In genomic region chr5:181170237-181170830, GRCh38 we compare ENCODE assay signal across 10 cellular contexts. TPM values are rescaled to one million over a fixed set of nuclear protein-coding genes. Genes with fewer than 3 reads are reported as not detected.
DNase-seq lines count a peak whose midpoint lies in the region; ATAC-seq and TF ChIP-seq lines count a peak whose summit lies in the region.
"Had no signal": no experiment of that assay in that cellular context is flagged by ENCODE, and none has a peak within 500 bp of the region (broad histone marks: within the 10 kb centered on the region; RNA-seq: fewer than 3 reads in every experiment).

No MANE protein-coding gene starts in this region.

- no peak for ATAC-seq in CD4-positive, CD25-positive, alpha-beta regulatory T cell (ENCODE audit: low read depth in 2 of 2)
- no peak for ATAC-seq in activated naive CD8-positive, alpha-beta T cell treated with anti-CD3 and anti-CD28 coated beads, Interleukin-2, amount 10 ng/mL, durations not matched to agents 7 days and 5 days (ENCODE audit: low read depth)

- TF ChIP-seq CTCF in HEK293 (tag by site-specific recombination; IDR thresholded peaks at IDR 0.05) = no peak

- peak overlapping the region in 2 of 3 donors; percentile 11 to 94 for H3K27ac Mint-ChIP-seq in CD4-positive, CD25-positive, alpha-beta regulatory T cell
- peak overlapping the region; percentile 82 for H3K27ac Mint-ChIP-seq in activated naive CD8-positive, alpha-beta T cell treated with anti-CD3 and anti-CD28 coated beads, Interleukin-2, amount 10 ng/mL, durations not matched to agents 7 days and 5 days

- no peak for DNase-seq in CD4-positive, CD25-positive, alpha-beta regulatory T cell
- no peak for DNase-seq in activated naive CD8-positive, alpha-beta T cell treated with anti-CD3 and anti-CD28 coated beads, Interleukin-2, amount 10 ng/mL, durations not matched to agents 7 days and 5 days
- DNase-seq in left kidney (ENCODE audit: low read depth, low spot score) (peak; percentile 45), NCI-H146 (lab: John Stamatoyannopoulos, UW) (no peak), nucleus accumbens (lab: John Stamatoyannopoulos, UW) (no peak), SW 1271 (lab: John Stamatoyannopoulos, UW) (no peak), NCI-H2171 (lab: John Stamatoyannopoulos, UW) (no peak)

- peaks cover 86% of the 10 kb centered on the region for H3K27me3 Mint-ChIP-seq in CD4-positive, CD25-positive, alpha-beta regulatory T cell
- peaks cover 18% of the 10 kb centered on the region for H3K27me3 Mint-ChIP-seq in activated naive CD8-positive, alpha-beta T cell treated with anti-CD3 and anti-CD28 coated beads, Interleukin-2, amount 10 ng/mL, durations not matched to agents 7 days and 5 days

- peaks cover 0 to 7% (median 0%) of the 10 kb centered on the region in 7 donors for H3K9me3 Mint-ChIP-seq in CD4-positive, CD25-positive, alpha-beta regulatory T cell
- H3K9me3 Mint-ChIP-seq in activated naive CD8-positive, alpha-beta T cell treated with anti-CD3 and anti-CD28 coated beads, Interleukin-2, amount 10 ng/mL, durations not matched to agents 7 days and 5 days = no peaks in the 10 kb centered on the region

- H3K4me1 ChIP-seq in CD4-positive, CD25-positive, alpha-beta regulatory T cell (ENCODE audit: control insufficient read depth, insufficient read depth, low read length, poor library complexity, severe bottlenecking) = peaks cover 9% of the 10 kb centered on the region
- peaks cover 6% of the 10 kb centered on the region; the same call in 1 of the 2 replicates for H3K4me1 ChIP-seq in HEK293 (ENCODE audit: control insufficient read depth, insufficient read depth, low read length)

- CTCF ChIA-PET in HEK293 (lab: Yijun Ruan, JAX) = interaction anchor here (0.8 to 3.6 kb wide), 2 partner anchors 11 to 20 kb away, joined by 3 to 27 read pairs; no protein-coding TSS in a partner anchor

- no peaks in the 10 kb centered on the region for H3K36me3 ChIP-seq in CD4-positive, CD25-positive, alpha-beta regulatory T cell (ENCODE audit: control insufficient read depth, insufficient read depth, low read length)
- no peaks in the 10 kb centered on the region for H3K36me3 ChIP-seq in HEK293 (ENCODE audit: control insufficient read depth in 2 of 2, insufficient read depth in 1 of 2, low read length in 2 of 2)

- H3K36me3 Mint-ChIP-seq in CD4-positive, CD25-positive, alpha-beta regulatory T cell = no peaks in the 10 kb centered on the region
- H3K36me3 Mint-ChIP-seq in activated naive CD8-positive, alpha-beta T cell treated with anti-CD3 and anti-CD28 coated beads, Interleukin-2, amount 10 ng/mL, durations not matched to agents 7 days and 5 days = no peaks in the 10 kb centered on the region

- H3K4me3 Mint-ChIP-seq in CD4-positive, CD25-positive, alpha-beta regulatory T cell = peak overlapping the region in 3 of 4 donors; percentile 11 to 72 (median 32)
- H3K4me3 Mint-ChIP-seq in activated naive CD8-positive, alpha-beta T cell treated with anti-CD3 and anti-CD28 coated beads, Interleukin-2, amount 10 ng/mL, durations not matched to agents 7 days and 5 days = peak overlapping the region; percentile 83

- no peak overlapping the region for H3K4me3 ChIP-seq in CD4-positive, CD25-positive, alpha-beta regulatory T cell (ENCODE audit: low read depth, low read length)
- H3K4me3 ChIP-seq in HEK293 (ENCODE audit: low read depth, low read length) = peak overlapping the region; percentile 27

- H3K4me1 Mint-ChIP-seq in CD4-positive, CD25-positive, alpha-beta regulatory T cell = peaks cover 15 to 47% (median 30%) of the 10 kb centered on the region in 4 donors
- peaks cover 55% of the 10 kb centered on the region for H3K4me1 Mint-ChIP-seq in activated naive CD8-positive, alpha-beta T cell treated with anti-CD3 and anti-CD28 coated beads, Interleukin-2, amount 10 ng/mL, durations not matched to agents 7 days and 5 days

- POLR2A ChIA-PET in HEK293 (lab: Yijun Ruan, JAX) = interaction anchor here (0.7 kb wide), 1 partner anchor 52 kb away, joined by 4 read pairs; no protein-coding TSS in a partner anchor
- POLR2A ChIA-PET in activated naive CD8-positive, alpha-beta T cell treated with anti-CD3 and anti-CD28 coated beads, Interleukin-2, amount 10 ng/mL, durations not matched to agents 7 days and 5 days (lab: Charles Lee) = interaction anchor here (0.9 to 3.4 kb wide), 4 partner anchors 10 to 92 kb away, joined by 3 to 23 read pairs (median 6); no protein-coding TSS in a partner anchor

- H3K27me3 ChIP-seq in CD4-positive, CD25-positive, alpha-beta regulatory T cell (ENCODE audit: control insufficient read depth, insufficient read depth, low read length) = peaks cover 37% of the 10 kb centered on the region

- no peaks in the 10 kb centered on the region for H3K9me3 ChIP-seq in CD4-positive, CD25-positive, alpha-beta regulatory T cell (ENCODE audit: control insufficient read depth in 2 of 2, low read length in 2 of 2)
- no peaks in the 10 kb centered on the region for H3K9me3 ChIP-seq in HEK293 (ENCODE audit: control insufficient read depth, insufficient read depth, low read depth, low read length)

- no peak overlapping the region for H3K27ac ChIP-seq in CD4-positive, CD25-positive, alpha-beta regulatory T cell (ENCODE audit: insufficient read depth, low read length, poor library complexity, severe bottlenecking)
- peak overlapping the region; percentile 28 for H3K27ac ChIP-seq in HEK293 (ENCODE audit: extremely low read depth, low read depth, low read length)

TF ChIP-seq in HEK293, 187 proteins besides CTCF, POLR2A, EP300 and RAD21:
- TF ChIP-seq SP7 (tag by site-specific recombination; IDR thresholded peaks at IDR 0.05) = peak; percentile 5; the same call in 1 of the 2 replicates
- no peak for TF ChIP-seq PRDM1 (tag by site-specific recombination; IDR thresholded peaks at IDR 0.05)
- TF ChIP-seq, protein P1, sequence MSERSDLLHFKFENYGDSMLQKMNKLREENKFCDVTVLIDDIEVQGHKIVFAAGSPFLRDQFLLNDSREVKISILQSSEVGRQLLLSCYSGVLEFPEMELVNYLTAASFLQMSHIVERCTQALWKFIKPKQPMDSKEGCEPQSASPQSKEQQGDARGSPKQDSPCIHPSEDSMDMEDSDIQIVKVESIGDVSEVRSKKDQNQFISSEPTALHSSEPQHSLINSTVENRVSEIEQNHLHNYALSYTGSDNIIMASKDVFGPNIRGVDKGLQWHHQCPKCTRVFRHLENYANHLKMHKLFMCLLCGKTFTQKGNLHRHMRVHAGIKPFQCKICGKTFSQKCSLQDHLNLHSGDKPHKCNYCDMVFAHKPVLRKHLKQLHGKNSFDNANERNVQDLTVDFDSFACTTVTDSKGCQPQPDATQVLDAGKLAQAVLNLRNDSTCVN (tag by site-specific recombination; optimal IDR thresholded peaks at IDR 0.05) = peak; percentile 47
- TF ChIP-seq, protein P2, sequence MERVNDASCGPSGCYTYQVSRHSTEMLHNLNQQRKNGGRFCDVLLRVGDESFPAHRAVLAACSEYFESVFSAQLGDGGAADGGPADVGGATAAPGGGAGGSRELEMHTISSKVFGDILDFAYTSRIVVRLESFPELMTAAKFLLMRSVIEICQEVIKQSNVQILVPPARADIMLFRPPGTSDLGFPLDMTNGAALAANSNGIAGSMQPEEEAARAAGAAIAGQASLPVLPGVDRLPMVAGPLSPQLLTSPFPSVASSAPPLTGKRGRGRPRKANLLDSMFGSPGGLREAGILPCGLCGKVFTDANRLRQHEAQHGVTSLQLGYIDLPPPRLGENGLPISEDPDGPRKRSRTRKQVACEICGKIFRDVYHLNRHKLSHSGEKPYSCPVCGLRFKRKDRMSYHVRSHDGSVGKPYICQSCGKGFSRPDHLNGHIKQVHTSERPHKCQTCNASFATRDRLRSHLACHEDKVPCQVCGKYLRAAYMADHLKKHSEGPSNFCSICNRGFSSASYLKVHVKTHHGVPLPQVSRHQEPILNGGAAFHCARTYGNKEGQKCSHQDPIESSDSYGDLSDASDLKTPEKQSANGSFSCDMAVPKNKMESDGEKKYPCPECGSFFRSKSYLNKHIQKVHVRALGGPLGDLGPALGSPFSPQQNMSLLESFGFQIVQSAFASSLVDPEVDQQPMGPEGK (tag by site-specific recombination; IDR thresholded peaks at IDR 0.05) = 0 out of 2 replicates have a peak, but pooled peaks have one; percentile 37
- TF ChIP-seq KLF1 (tag by site-specific recombination; IDR thresholded peaks at IDR 0.05) = peak; percentile 65
- 0 out of 2 replicates have a peak, but pooled peaks have one; percentile 4 for TF ChIP-seq GLIS1 (tag by site-specific recombination; IDR thresholded peaks at IDR 0.05)

RNA-seq across cellular contexts. Expression of gene OR2V2, which starts 22.9 kb away (rescaled TPM):
- total RNA-seq in CD4-positive, CD25-positive, alpha-beta regulatory T cell = not detected
- not detected for polyA plus RNA-seq in CD4-positive, CD25-positive, alpha-beta regulatory T cell
- total RNA-seq in activated naive CD8-positive, alpha-beta T cell treated with anti-CD3 and anti-CD28 coated beads, Interleukin-2, amount 10 ng/mL, durations not matched to agents 7 days and 5 days = not detected
- total RNA-seq: lung microvascular endothelial cell had no signal
- polyA plus RNA-seq: adipose tissue had no signal

RNA-seq across cellular contexts. Expression of gene TRIM7, which starts 34.7 kb away (rescaled TPM):
- total RNA-seq in CD4-positive, CD25-positive, alpha-beta regulatory T cell = 0.72 TPM
- under 1 TPM in 2 of 4 donors, not detected in 2; 0.16 to 0.47 TPM for polyA plus RNA-seq in CD4-positive, CD25-positive, alpha-beta regulatory T cell
- total RNA-seq in activated naive CD8-positive, alpha-beta T cell treated with anti-CD3 and anti-CD28 coated beads, Interleukin-2, amount 10 ng/mL, durations not matched to agents 7 days and 5 days = 1 to 10 TPM; 2.5 to 2.6 TPM

RNA-seq across cellular contexts. Expression of gene OR2V1, which starts 39.4 kb away (rescaled TPM):
- not detected for total RNA-seq in CD4-positive, CD25-positive, alpha-beta regulatory T cell
- polyA plus RNA-seq in CD4-positive, CD25-positive, alpha-beta regulatory T cell = not detected
- not detected for total RNA-seq in activated naive CD8-positive, alpha-beta T cell treated with anti-CD3 and anti-CD28 coated beads, Interleukin-2, amount 10 ng/mL, durations not matched to agents 7 days and 5 days
- total RNA-seq: lung microvascular endothelial cell had no signal
- polyA plus RNA-seq: adipose tissue had no signal

RNA-seq across cellular contexts. Expression of gene TRIM41, which starts 52.7 kb away (rescaled TPM):
- 40.8 TPM for total RNA-seq in CD4-positive, CD25-positive, alpha-beta regulatory T cell
- 1 to 10 TPM in 2 of 4 donors, under 1 TPM in 2; 0.67 to 1.6 (median 0.87) TPM for polyA plus RNA-seq in CD4-positive, CD25-positive, alpha-beta regulatory T cell
- 10 to 100 TPM; 44.5 to 49.7 TPM for total RNA-seq in activated naive CD8-positive, alpha-beta T cell treated with anti-CD3 and anti-CD28 coated beads, Interleukin-2, amount 10 ng/mL, durations not matched to agents 7 days and 5 days
